10 cellular contexts compared by ENCODE assay signal in the genomic region with DNA sequence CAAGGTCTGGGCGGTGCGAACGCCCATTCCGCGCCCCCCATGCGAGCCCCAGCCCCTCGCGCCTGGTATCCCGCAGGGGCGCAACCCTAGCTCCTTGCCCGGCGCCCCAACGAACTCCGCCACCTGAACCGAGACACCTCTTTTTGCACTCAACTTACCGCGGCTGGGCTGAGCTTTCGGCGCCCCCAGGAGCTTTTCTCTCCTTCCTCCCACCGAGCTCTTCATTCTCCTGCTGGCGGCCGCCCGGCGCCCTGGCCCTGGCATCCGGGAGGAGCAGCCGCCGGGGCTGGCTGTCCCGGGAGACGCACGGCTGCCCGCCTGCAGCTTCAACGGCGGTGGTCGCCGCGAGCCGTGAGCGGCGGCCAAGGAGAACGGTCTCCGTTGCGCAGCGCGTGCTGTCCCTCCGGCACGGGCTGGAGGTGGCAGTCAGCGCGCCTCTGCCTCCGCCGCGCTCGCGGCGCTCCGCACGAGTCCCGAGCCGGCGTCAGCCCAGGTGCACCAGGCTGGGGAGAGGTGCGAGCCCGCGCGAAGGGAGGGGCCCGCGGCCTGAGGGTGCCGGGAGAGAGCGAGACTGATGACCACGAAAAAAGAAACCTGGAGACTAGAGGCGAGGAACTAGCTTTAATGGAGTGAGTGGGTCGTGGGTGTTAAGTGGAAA.
DNase-seq lines count a peak whose midpoint lies in the region; ATAC-seq and TF ChIP-seq lines count a peak whose summit lies in the region.
"Had no signal": no experiment of that assay in that cellular context is flagged by ENCODE, and none has a peak within 500 bp of the region (broad histone marks: within the 10 kb centered on the region; RNA-seq: fewer than 3 reads in every experiment).

No MANE protein-coding gene starts in this region.

- peaks cover 54% of the 10 kb centered on the region for H3K27me3 ChIP-seq in endodermal cell (ENCODE audit: control insufficient read depth, insufficient read depth, low read length, poor library complexity, severe bottlenecking)
- H3K27me3 ChIP-seq in vagina, result no peaks in the 10 kb centered on the region
- no peaks in the 10 kb centered on the region for H3K27me3 ChIP-seq in naive thymus-derived CD4-positive, alpha-beta T cell (ENCODE audit: control insufficient read depth in 2 of 2, insufficient read depth in 2 of 2, low read length in 2 of 2)

- DNase-seq in activated CD4-positive, alpha-beta T cell treated with anti-CD3 and anti-CD28 coated beads for 48 hours, result peak; percentile 5
- DNase-seq in activated CD4-positive, alpha-beta T cell treated with anti-CD3 and anti-CD28 coated beads, Interleukin-2, amount 50 U/mL, for 1 hour, result no peak
- DNase-seq in endodermal cell, result peak; percentile 88
- DNase-seq in mesothelial cell of epicardium (ENCODE audit: low spot score in 2 of 2, unreplicated experiment in 2 of 2), result peak; percentile 34 to 57
- no peak for DNase-seq in vagina (ENCODE audit: extremely low spot score in 2 of 2)
- DNase-seq in naive thymus-derived CD4-positive, alpha-beta T cell, result no peak
- DNase-seq in stimulated activated effector memory CD8-positive, alpha-beta T cell treated with anti-CD3 and anti-CD28 coated beads, Interleukin-12 subunit alpha, Interleukin-12 subunit beta, amount 100 ng/mL, for 72 hours (ENCODE audit: low spot score in 2 of 2), result no peak
- DNase-seq: activated CD4-positive, alpha-beta memory T cell treated with anti-CD3 and anti-CD28 coated beads for 36 hours; AML-193 had no signal

- H3K27ac ChIP-seq in endodermal cell (ENCODE audit: low read depth, low read length) (no peak overlapping the region), vagina (no peak overlapping the region)
- H3K27ac ChIP-seq in naive thymus-derived CD4-positive, alpha-beta T cell (ENCODE audit: low read depth, low read length), result no peak overlapping the region

- H3K9me3 Mint-ChIP-seq in endodermal cell, result no peaks in the 10 kb centered on the region
- no peaks in the 10 kb centered on the region for H3K9me3 Mint-ChIP-seq in mesothelial cell of epicardium
- peaks cover 0 to 20% (median 4%) of the 10 kb centered on the region in 11 donors for H3K9me3 Mint-ChIP-seq in naive thymus-derived CD4-positive, alpha-beta T cell
- peaks cover 16% of the 10 kb centered on the region for H3K9me3 Mint-ChIP-seq in stimulated activated effector memory CD8-positive, alpha-beta T cell treated with anti-CD3 and anti-CD28 coated beads, Interleukin-12 subunit alpha, Interleukin-12 subunit beta, amount 100 ng/mL, for 72 hours

- H3K36me3 ChIP-seq in endodermal cell (ENCODE audit: control insufficient read depth, insufficient read depth, low read length) (no peaks in the 10 kb centered on the region), vagina (no peaks in the 10 kb centered on the region)
- no peaks in the 10 kb centered on the region for H3K36me3 ChIP-seq in naive thymus-derived CD4-positive, alpha-beta T cell (ENCODE audit: control insufficient read depth in 2 of 3, insufficient read depth in 3 of 3, low read length in 3 of 3)

- H3K9me3 ChIP-seq in endodermal cell (ENCODE audit: control insufficient read depth, low read length) (no peaks in the 10 kb centered on the region), vagina (no peaks in the 10 kb centered on the region)
- no peaks in the 10 kb centered on the region for H3K9me3 ChIP-seq in naive thymus-derived CD4-positive, alpha-beta T cell (ENCODE audit: control insufficient read depth in 2 of 3, low read length in 3 of 3)

- 2 to 3% methylated on average over 18 to 70 of the region's 70 CpGs for WGBS in endodermal cell (ENCODE audit: insufficient coverage in 1 of 2, insufficient read length in 1 of 2), 2 experiments

- peak overlapping the region; percentile 73 for H3K4me3 ChIP-seq in endodermal cell (ENCODE audit: low read length)
- peak overlapping the region; percentile 25 to 48 for H3K4me3 ChIP-seq in vagina
- no peak overlapping the region for H3K4me3 ChIP-seq in naive thymus-derived CD4-positive, alpha-beta T cell (ENCODE audit: low read length)

- H3K4me1 ChIP-seq in endodermal cell (ENCODE audit: control insufficient read depth, insufficient read depth, low read length) (no peaks in the 10 kb centered on the region), vagina (peaks cover 8% of the 10 kb centered on the region)
- no peaks in the 10 kb centered on the region for H3K4me1 ChIP-seq in naive thymus-derived CD4-positive, alpha-beta T cell (ENCODE audit: control insufficient read depth in 2 of 2, insufficient read depth in 2 of 2, low read length in 2 of 2)

- CTCF ChIA-PET in naive thymus-derived CD4-positive, alpha-beta T cell (lab: Charles Lee), result no interaction called here

- H3K4me3 Mint-ChIP-seq in endodermal cell, result peak overlapping the region; percentile 55
- H3K4me3 Mint-ChIP-seq in mesothelial cell of epicardium, result peak overlapping the region; percentile 63
- peak overlapping the region in 1 of 10 donors; percentile 1 for H3K4me3 Mint-ChIP-seq in naive thymus-derived CD4-positive, alpha-beta T cell
- H3K4me3 Mint-ChIP-seq in stimulated activated effector memory CD8-positive, alpha-beta T cell treated with anti-CD3 and anti-CD28 coated beads, Interleukin-12 subunit alpha, Interleukin-12 subunit beta, amount 100 ng/mL, for 72 hours, result no peak overlapping the region
- H3K4me3 Mint-ChIP-seq: activated CD4-positive, alpha-beta memory T cell treated with anti-CD3 and anti-CD28 coated beads for 36 hours had no signal

- ATAC-seq in naive thymus-derived CD4-positive, alpha-beta T cell, result no peak
- ATAC-seq in stimulated activated effector memory CD8-positive, alpha-beta T cell treated with anti-CD3 and anti-CD28 coated beads, Interleukin-12 subunit alpha, Interleukin-12 subunit beta, amount 100 ng/mL, for 72 hours, result no peak
- ATAC-seq in HG02938 (IDR thresholded peaks at IDR 0.05; ENCODE audit: unreplicated experiment), result no peak

- peaks cover 59% of the 10 kb centered on the region for H3K27me3 Mint-ChIP-seq in endodermal cell (ENCODE audit: insufficient read depth)
- peaks cover 80% of the 10 kb centered on the region for H3K27me3 Mint-ChIP-seq in mesothelial cell of epicardium (ENCODE audit: low read depth)
- H3K27me3 Mint-ChIP-seq in naive thymus-derived CD4-positive, alpha-beta T cell, result peaks cover 21 to 37% (median 31%) of the 10 kb centered on the region in 5 donors

- H3K4me1 Mint-ChIP-seq in endodermal cell, result peaks cover 5% of the 10 kb centered on the region
- peaks cover 19% of the 10 kb centered on the region for H3K4me1 Mint-ChIP-seq in mesothelial cell of epicardium
- peaks cover 0 to 5% (median 0%) of the 10 kb centered on the region in 7 donors for H3K4me1 Mint-ChIP-seq in naive thymus-derived CD4-positive, alpha-beta T cell
- no peaks in the 10 kb centered on the region for H3K4me1 Mint-ChIP-seq in stimulated activated effector memory CD8-positive, alpha-beta T cell treated with anti-CD3 and anti-CD28 coated beads, Interleukin-12 subunit alpha, Interleukin-12 subunit beta, amount 100 ng/mL, for 72 hours

- H3K36me3 Mint-ChIP-seq in endodermal cell (ENCODE audit: low read depth) (no peaks in the 10 kb centered on the region), mesothelial cell of epicardium (no peaks in the 10 kb centered on the region)
- H3K36me3 Mint-ChIP-seq in naive thymus-derived CD4-positive, alpha-beta T cell, result peaks cover 0 to 16% (median 0%) of the 10 kb centered on the region in 5 donors
- no peaks in the 10 kb centered on the region for H3K36me3 Mint-ChIP-seq in stimulated activated effector memory CD8-positive, alpha-beta T cell treated with anti-CD3 and anti-CD28 coated beads, Interleukin-12 subunit alpha, Interleukin-12 subunit beta, amount 100 ng/mL, for 72 hours
- H3K36me3 Mint-ChIP-seq: activated CD4-positive, alpha-beta memory T cell treated with anti-CD3 and anti-CD28 coated beads for 36 hours had no signal

- TF ChIP-seq CTCF in endodermal cell (conservative IDR thresholded peaks at IDR 0.05), result no peak
- no peak for TF ChIP-seq CTCF in mesothelial cell of epicardium (IDR thresholded peaks at IDR 0.05; ENCODE audit: unreplicated experiment)
- no peak for TF ChIP-seq CTCF in vagina (IDR thresholded peaks at IDR 0.05)

- POLR2A ChIA-PET in naive thymus-derived CD4-positive, alpha-beta T cell (lab: Charles Lee), result no interaction called here

- intact Hi-C loops in vagina (cut with DNase I), result no loop called here
- intact Hi-C loops in naive thymus-derived CD4-positive, alpha-beta T cell (cut with micrococcal nuclease), result no loop called here

- no peak for TF ChIP-seq POLR2A in vagina (IDR thresholded peaks at IDR 0.05)

- H3K27ac Mint-ChIP-seq in endodermal cell (no peak overlapping the region), mesothelial cell of epicardium (no peak overlapping the region)
- no peak overlapping the region for H3K27ac Mint-ChIP-seq in naive thymus-derived CD4-positive, alpha-beta T cell
- no peak overlapping the region for H3K27ac Mint-ChIP-seq in stimulated activated effector memory CD8-positive, alpha-beta T cell treated with anti-CD3 and anti-CD28 coated beads, Interleukin-12 subunit alpha, Interleukin-12 subunit beta, amount 100 ng/mL, for 72 hours
- H3K27ac Mint-ChIP-seq: activated CD4-positive, alpha-beta memory T cell treated with anti-CD3 and anti-CD28 coated beads for 36 hours had no signal

- H3K9ac ChIP-seq in endodermal cell (ENCODE audit: extremely low read depth, low read length, poor library complexity, severe bottlenecking), result no peak overlapping the region

Comparison
In these comparisons a context has a peak if more than half of its experiments do, and no peak if none do; other contexts are left out.
1. DNase-seq: peak in activated CD4-positive, alpha-beta T cell treated with anti-CD3 and anti-CD28 coated beads for 48 hours (single experiment), endodermal cell (single experiment) and mesothelial cell of epicardium (2 of 2); none in activated CD4-positive, alpha-beta T cell treated with anti-CD3 and anti-CD28 coated beads, Interleukin-2, amount 50 U/mL, for 1 hour (single experiment), vagina (0 of 2), naive thymus-derived CD4-positive, alpha-beta T cell (0 of 9) and stimulated activated effector memory CD8-positive, alpha-beta T cell treated with anti-CD3 and anti-CD28 coated beads, Interleukin-12 subunit alpha, Interleukin-12 subunit beta, amount 100 ng/mL, for 72 hours (0 of 2).